ENCODE assay signal across 9 cellular contexts in the genomic region with DNA sequence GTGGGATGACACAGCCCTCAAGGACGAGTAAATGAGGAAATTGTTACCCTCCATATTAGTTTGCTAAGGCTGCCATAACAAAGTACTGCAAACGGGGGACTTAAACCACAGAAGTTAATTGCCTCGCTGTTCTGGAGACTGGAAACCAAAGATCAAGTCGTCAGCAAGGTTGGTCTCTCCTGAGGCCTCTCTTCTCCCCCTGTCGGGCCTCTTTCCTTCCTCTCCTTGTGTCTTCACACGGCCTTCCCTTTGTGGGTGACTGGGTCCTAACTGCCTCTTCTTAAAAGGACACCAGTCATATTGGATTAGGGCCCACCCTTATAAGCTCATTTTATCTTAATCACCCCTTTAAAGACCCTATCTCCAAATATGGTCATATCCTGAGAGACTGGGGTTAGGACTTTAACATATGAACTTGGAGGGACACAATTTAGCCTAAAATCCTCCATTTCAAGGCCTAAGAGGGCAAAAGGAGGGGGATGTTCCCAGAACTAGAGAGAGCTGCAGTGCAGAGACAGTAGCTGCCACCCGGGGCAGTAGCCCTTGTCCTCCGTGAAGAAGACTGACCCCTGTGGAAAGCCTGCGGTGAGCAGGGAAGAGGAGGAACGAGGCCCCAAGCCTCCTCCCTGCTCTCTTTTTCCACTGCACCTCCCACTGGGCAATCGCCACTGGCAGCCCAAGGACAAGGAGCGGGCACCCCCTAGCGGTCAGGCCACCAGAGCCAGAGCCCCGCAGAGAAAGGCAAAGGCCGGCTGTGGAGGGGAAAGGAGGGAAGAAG. TPM values are rescaled to one million over a fixed set of nuclear protein-coding genes. Genes with fewer than 3 reads are reported as not detected.
DNase-seq lines count a peak whose midpoint lies in the region; ATAC-seq and TF ChIP-seq lines count a peak whose summit lies in the region.
"Had no signal": no experiment of that assay in that cellular context is flagged by ENCODE, and none has a peak within 500 bp of the region (broad histone marks: within the 10 kb centered on the region; RNA-seq: fewer than 3 reads in every experiment).

No MANE protein-coding gene starts in this region.

- H3K4me3 Mint-ChIP-seq in glutamatergic neuron (ENCODE audit: unreplicated experiment) = no peak overlapping the region
- H3K4me3 Mint-ChIP-seq in type B pancreatic cell = no peak overlapping the region

- no peak overlapping the region for H3K14ac ChIP-seq in trophoblast cell (ENCODE audit: low read length)

- H3K9me3 ChIP-seq in RWPE2 (ENCODE audit: severe bottlenecking) (no peaks in the 10 kb centered on the region), trophoblast cell (ENCODE audit: insufficient read depth, low read depth, low read length) (no peaks in the 10 kb centered on the region)

- H3K27me3 ChIP-seq in RWPE2 (ENCODE audit: insufficient read depth, poor library complexity, severe bottlenecking) (peaks cover 10% of the 10 kb centered on the region), trophoblast cell (ENCODE audit: insufficient read depth, low read length) (no peaks in the 10 kb centered on the region)

- DNase-seq in DMS 273 treated with DMSO at 0.1 percent for 48 hours (lab: John Stamatoyannopoulos, UW) = peak; percentile 29
- peak; percentile 80 for DNase-seq in HT1080 (ENCODE audit: low read depth)
- no peak for DNase-seq in RWPE2 (ENCODE audit: low spot score)
- peak; percentile 31 for DNase-seq in activated gamma-delta T cell treated with anti-CD3 and anti-CD28 coated beads, Interleukin-2, amount 50 U/mL, for 16 hours (ENCODE audit: low read depth)
- DNase-seq in glutamatergic neuron = peak; percentile 96
- peak; percentile 64 to 78 for DNase-seq in trophoblast cell
- DNase-seq in type B pancreatic cell (ENCODE audit: extremely low spot score, unreplicated experiment) = peak; percentile 80

- H3K4me1 Mint-ChIP-seq in glutamatergic neuron (ENCODE audit: low read depth, unreplicated experiment) (no peaks in the 10 kb centered on the region), type B pancreatic cell (ENCODE audit: unreplicated experiment) (peaks cover 9% of the 10 kb centered on the region)

- ATAC-seq in GM21447 (IDR thresholded peaks at IDR 0.05; ENCODE audit: unreplicated experiment) (peak; percentile 85), RWPE2 (ENCODE audit: low read depth) (peak; percentile 90)

- no peak overlapping the region for H2BK12ac ChIP-seq in trophoblast cell (ENCODE audit: low read length)

- H3K9ac ChIP-seq in trophoblast cell (ENCODE audit: low read length) = no peak overlapping the region

- H4K8ac ChIP-seq in trophoblast cell (ENCODE audit: low read depth, low read length) = peak overlapping the region; percentile 39

- H3K27ac ChIP-seq in RWPE2 (ENCODE audit: poor library complexity, severe bottlenecking) = no peak overlapping the region
- H3K27ac ChIP-seq in trophoblast cell (ENCODE audit: low read depth, low read length) = no peak overlapping the region
- H3K27ac ChIP-seq: epithelial cell of prostate had no signal

- H3K18ac ChIP-seq in trophoblast cell (ENCODE audit: low read length) = no peak overlapping the region

- H4K12ac ChIP-seq in trophoblast cell (ENCODE audit: low read depth, low read length) = no peak overlapping the region

- H3K4me3 ChIP-seq in RWPE2 (ENCODE audit: severe bottlenecking) (no peak overlapping the region), trophoblast cell (ENCODE audit: low read depth, low read length) (no peak overlapping the region)

- H3K36me3 ChIP-seq in RWPE2 (ENCODE audit: low read depth) = no peaks in the 10 kb centered on the region
- no peaks in the 10 kb centered on the region for H3K36me3 ChIP-seq in trophoblast cell (ENCODE audit: control insufficient read depth in 1 of 2, insufficient read depth in 2 of 2, low read length in 2 of 2)

- H2BK5ac ChIP-seq in trophoblast cell (ENCODE audit: low read depth, low read length, poor library complexity) = no peak overlapping the region

- peak overlapping the region; percentile 15 for H2AFZ ChIP-seq in trophoblast cell (ENCODE audit: insufficient read depth, low read length, poor library complexity)

- no CpG with 5 or more reads among the region's 15 CpGs for WGBS in trophoblast cell (ENCODE audit: extremely low coverage, insufficient coverage, insufficient read length)

- no peak overlapping the region for H2BK120ac ChIP-seq in trophoblast cell (ENCODE audit: insufficient read depth, low read length, poor library complexity)

- no peak overlapping the region for H4K91ac ChIP-seq in trophoblast cell (ENCODE audit: low read depth, low read length)

- H3K27me3 Mint-ChIP-seq in glutamatergic neuron (ENCODE audit: unreplicated experiment) = peaks cover 3% of the 10 kb centered on the region
- H3K27me3 Mint-ChIP-seq in type B pancreatic cell = peaks cover 19% of the 10 kb centered on the region

- no peaks in the 10 kb centered on the region for H3K79me2 ChIP-seq in trophoblast cell (ENCODE audit: control insufficient read depth, insufficient read depth, low read length, poor library complexity)

- no peaks in the 10 kb centered on the region for H3K79me1 ChIP-seq in trophoblast cell (ENCODE audit: low read length)

- no peak overlapping the region for H3K4me2 ChIP-seq in trophoblast cell (ENCODE audit: low read length)

- no peak overlapping the region for H3K4ac ChIP-seq in trophoblast cell (ENCODE audit: low read depth, low read length)

- H2AK5ac ChIP-seq in trophoblast cell (ENCODE audit: low read length) = no peak overlapping the region

- no peak overlapping the region for H3K23ac ChIP-seq in trophoblast cell (ENCODE audit: low read length)

- no peaks in the 10 kb centered on the region for H3K4me1 ChIP-seq in RWPE2 (ENCODE audit: insufficient read depth, poor library complexity, severe bottlenecking)
- peaks cover 0 to 2% of the 10 kb centered on the region in 2 experiments for H3K4me1 ChIP-seq in trophoblast cell (ENCODE audit: control insufficient read depth in 1 of 2, insufficient read depth in 2 of 2, low read length in 2 of 2)

- TF ChIP-seq CTCF in RWPE2 (IDR thresholded peaks at IDR 0.05; ENCODE audit: poor library complexity, severe bottlenecking) (peak; percentile 87), glutamatergic neuron (IDR thresholded peaks at IDR 0.05; ENCODE audit: partially characterized antibody, unreplicated experiment) (peak; percentile 92), type B pancreatic cell (conservative IDR thresholded peaks at IDR 0.05) (peak; percentile 90)

- H3K27ac Mint-ChIP-seq in glutamatergic neuron (ENCODE audit: unreplicated experiment) (no peak overlapping the region), type B pancreatic cell (no peak overlapping the region)

- H3K36me3 Mint-ChIP-seq in glutamatergic neuron (ENCODE audit: unreplicated experiment) (no peaks in the 10 kb centered on the region), type B pancreatic cell (peaks cover 3% of the 10 kb centered on the region)

- H3K9me3 Mint-ChIP-seq in glutamatergic neuron (ENCODE audit: unreplicated experiment) = no peaks in the 10 kb centered on the region
- H3K9me3 Mint-ChIP-seq in type B pancreatic cell = no peaks in the 10 kb centered on the region

RNA-seq across cellular contexts. Expression of a gene that starts 35.0 kb away (rescaled TPM):
- total RNA-seq in HT1080 (2014; rRNA removed; shearing (Covaris generic)) = not detected in 2 replicates
- not detected in 2 replicates for polyA plus RNA-seq in HT1080 (2015; cell fraction: cytosol; rRNA removed)
- polyA plus RNA-seq in HT1080 (2015; cell fraction: nucleus; rRNA removed) = not detected in 2 replicates
- total RNA-seq in glutamatergic neuron (ENCODE audit: unreplicated experiment) (not detected), type B pancreatic cell (ENCODE audit: low replicate concordance) (1.3 and 5.3 TPM in 2 replicates)
- 0.52 and 0.56 TPM in 2 replicates for polyA plus RNA-seq in trophoblast cell (2013)

RNA-seq across cellular contexts. Expression of a gene that starts 52.9 kb away (rescaled TPM):
- 24.7 and 24.9 TPM in 2 replicates for total RNA-seq in HT1080 (2014; rRNA removed; shearing (Covaris generic))
- polyA plus RNA-seq in HT1080 (2015; cell fraction: cytosol; rRNA removed) = 22.2 and 26.1 TPM in 2 replicates
- polyA plus RNA-seq in HT1080 (2015; cell fraction: nucleus; rRNA removed) = 52.9 and 58.3 TPM in 2 replicates
- total RNA-seq in glutamatergic neuron (ENCODE audit: unreplicated experiment) (7.4 TPM), type B pancreatic cell (ENCODE audit: low replicate concordance) (7.3 and 10.7 TPM in 2 replicates)
- polyA plus RNA-seq in trophoblast cell (2013) = 4.1 and 4.2 TPM in 2 replicates

RNA-seq across cellular contexts. Expression of a gene that starts 53.0 kb away (rescaled TPM):
- total RNA-seq in HT1080 (2014; rRNA removed; shearing (Covaris generic)) = 56.9 and 109 TPM in 2 replicates
- polyA plus RNA-seq in HT1080 (2015; cell fraction: cytosol; rRNA removed) = 52.4 and 78.4 TPM in 2 replicates
- 119 and 125 TPM in 2 replicates for polyA plus RNA-seq in HT1080 (2015; cell fraction: nucleus; rRNA removed)
- total RNA-seq in glutamatergic neuron (ENCODE audit: unreplicated experiment) = 37.9 TPM
- 26.2 and 27.7 TPM in 2 replicates for polyA plus RNA-seq in trophoblast cell (2013)
- total RNA-seq in type B pancreatic cell (ENCODE audit: low replicate concordance) = 33.7 and 49.3 TPM in 2 replicates
